Comparison of ENCODE assay signal across 1 cellular context in the genomic region with DNA sequence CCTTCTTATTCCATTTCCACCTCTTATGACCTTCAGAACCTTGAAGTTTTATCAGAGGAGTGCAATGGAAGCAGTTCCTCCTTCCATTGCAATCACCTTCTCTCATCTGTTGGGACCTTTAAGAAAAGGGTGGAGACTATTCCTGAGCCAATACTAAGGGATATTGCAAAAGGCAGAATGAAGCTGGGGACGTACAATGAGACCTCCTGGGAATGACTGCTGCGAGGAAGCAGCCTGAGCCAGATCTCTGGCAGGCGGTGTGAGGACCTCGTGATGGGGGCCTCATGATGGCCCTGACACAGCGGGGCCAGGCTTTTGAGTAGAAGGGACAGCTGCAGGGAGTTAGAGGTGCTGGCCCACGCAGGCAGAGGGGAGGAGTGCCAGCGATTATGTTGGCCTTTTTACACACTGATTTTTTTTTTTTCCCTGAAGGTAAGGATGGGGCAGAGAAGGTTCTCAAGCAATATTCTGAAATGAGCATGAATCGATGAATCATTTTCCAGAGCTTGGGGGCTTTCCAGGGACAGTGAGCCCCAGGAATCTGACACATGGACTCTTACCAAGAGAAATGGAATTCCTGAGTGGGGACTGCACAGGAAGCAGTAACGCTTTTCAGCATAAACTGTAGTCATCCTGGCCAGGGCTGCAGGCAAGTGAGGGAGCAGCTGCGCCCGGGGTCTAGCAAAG.
TF ChIP-seq lines count a peak whose summit lies in the region.

No MANE protein-coding gene starts in this region.

TF ChIP-seq in HepG2, 621 proteins besides CTCF, POLR2A, EP300 and RAD21:
- TF ChIP-seq MAFK (conservative IDR thresholded peaks at IDR 0.05 in 1 of 2, IDR thresholded peaks at IDR 0.05 in 1 of 2; ENCODE audit: low read length in 2 of 2) (no peak), CEBPG (CRISPR knock-in tag; IDR thresholded peaks at IDR 0.05) (peak; percentile 44; the same call in 1 of the 2 replicates), HOXA9 (CRISPR knock-in tag; IDR thresholded peaks at IDR 0.05; ENCODE audit: borderline replicate concordance) (no peak), ZSCAN9 (CRISPR knock-in tag; IDR thresholded peaks at IDR 0.05; ENCODE audit: borderline replicate concordance) (peak; percentile 33; the same call in 1 of the 2 replicates), ERF (CRISPR knock-in tag; IDR thresholded peaks at IDR 0.05) (0 out of 2 replicates have a peak, but pooled peaks have one; percentile 31), HMG20A (CRISPR knock-in tag; IDR thresholded peaks at IDR 0.05; ENCODE audit: borderline replicate concordance) (0 out of 2 replicates have a peak, but pooled peaks have one; percentile 20), GATAD2A (CRISPR knock-in tag; IDR thresholded peaks at IDR 0.05) (peak; percentile 15; the same call in 1 of the 2 replicates), FOXA3 (CRISPR knock-in tag; IDR thresholded peaks at IDR 0.05) (0 out of 2 replicates have a peak, but pooled peaks have one; percentile 8)
- TF ChIP-seq, protein P1, sequence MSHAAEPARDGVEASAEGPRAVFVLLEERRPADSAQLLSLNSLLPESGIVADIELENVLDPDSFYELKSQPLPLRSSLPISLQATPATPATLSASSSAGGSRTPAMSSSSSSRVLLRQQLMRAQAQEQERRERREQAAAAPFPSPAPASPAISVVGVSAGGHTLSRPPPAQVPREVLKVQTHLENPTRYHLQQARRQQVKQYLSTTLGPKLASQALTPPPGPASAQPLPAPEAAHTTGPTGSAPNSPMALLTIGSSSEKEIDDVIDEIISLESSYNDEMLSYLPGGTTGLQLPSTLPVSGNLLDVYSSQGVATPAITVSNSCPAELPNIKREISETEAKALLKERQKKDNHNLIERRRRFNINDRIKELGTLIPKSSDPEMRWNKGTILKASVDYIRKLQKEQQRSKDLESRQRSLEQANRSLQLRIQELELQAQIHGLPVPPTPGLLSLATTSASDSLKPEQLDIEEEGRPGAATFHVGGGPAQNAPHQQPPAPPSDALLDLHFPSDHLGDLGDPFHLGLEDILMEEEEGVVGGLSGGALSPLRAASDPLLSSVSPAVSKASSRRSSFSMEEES (CRISPR knock-in tag; IDR thresholded peaks at IDR 0.05) = peak; percentile 31; the same call in 1 of the 2 replicates
- TF ChIP-seq, protein P2, sequence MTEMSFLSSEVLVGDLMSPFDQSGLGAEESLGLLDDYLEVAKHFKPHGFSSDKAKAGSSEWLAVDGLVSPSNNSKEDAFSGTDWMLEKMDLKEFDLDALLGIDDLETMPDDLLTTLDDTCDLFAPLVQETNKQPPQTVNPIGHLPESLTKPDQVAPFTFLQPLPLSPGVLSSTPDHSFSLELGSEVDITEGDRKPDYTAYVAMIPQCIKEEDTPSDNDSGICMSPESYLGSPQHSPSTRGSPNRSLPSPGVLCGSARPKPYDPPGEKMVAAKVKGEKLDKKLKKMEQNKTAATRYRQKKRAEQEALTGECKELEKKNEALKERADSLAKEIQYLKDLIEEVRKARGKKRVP (CRISPR knock-in tag; IDR thresholded peaks at IDR 0.05) = 0 out of 4 replicates have a peak, but pooled peaks of 1 of the 2 experiments have one; percentile 40
- TF ChIP-seq, protein P3, sequence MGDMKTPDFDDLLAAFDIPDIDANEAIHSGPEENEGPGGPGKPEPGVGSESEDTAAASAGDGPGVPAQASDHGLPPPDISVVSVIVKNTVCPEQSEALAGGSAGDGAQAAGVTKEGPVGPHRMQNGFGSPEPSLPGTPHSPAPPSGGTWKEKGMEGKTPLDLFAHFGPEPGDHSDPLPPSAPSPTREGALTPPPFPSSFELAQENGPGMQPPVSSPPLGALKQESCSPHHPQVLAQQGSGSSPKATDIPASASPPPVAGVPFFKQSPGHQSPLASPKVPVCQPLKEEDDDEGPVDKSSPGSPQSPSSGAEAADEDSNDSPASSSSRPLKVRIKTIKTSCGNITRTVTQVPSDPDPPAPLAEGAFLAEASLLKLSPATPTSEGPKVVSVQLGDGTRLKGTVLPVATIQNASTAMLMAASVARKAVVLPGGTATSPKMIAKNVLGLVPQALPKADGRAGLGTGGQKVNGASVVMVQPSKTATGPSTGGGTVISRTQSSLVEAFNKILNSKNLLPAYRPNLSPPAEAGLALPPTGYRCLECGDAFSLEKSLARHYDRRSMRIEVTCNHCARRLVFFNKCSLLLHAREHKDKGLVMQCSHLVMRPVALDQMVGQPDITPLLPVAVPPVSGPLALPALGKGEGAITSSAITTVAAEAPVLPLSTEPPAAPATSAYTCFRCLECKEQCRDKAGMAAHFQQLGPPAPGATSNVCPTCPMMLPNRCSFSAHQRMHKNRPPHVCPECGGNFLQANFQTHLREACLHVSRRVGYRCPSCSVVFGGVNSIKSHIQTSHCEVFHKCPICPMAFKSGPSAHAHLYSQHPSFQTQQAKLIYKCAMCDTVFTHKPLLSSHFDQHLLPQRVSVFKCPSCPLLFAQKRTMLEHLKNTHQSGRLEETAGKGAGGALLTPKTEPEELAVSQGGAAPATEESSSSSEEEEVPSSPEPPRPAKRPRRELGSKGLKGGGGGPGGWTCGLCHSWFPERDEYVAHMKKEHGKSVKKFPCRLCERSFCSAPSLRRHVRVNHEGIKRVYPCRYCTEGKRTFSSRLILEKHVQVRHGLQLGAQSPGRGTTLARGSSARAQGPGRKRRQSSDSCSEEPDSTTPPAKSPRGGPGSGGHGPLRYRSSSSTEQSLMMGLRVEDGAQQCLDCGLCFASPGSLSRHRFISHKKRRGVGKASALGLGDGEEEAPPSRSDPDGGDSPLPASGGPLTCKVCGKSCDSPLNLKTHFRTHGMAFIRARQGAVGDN (CRISPR knock-in tag; IDR thresholded peaks at IDR 0.05) = peak; percentile 46
